Comparison of ENCODE assay signal across 9 cellular contexts in the genomic region with DNA sequence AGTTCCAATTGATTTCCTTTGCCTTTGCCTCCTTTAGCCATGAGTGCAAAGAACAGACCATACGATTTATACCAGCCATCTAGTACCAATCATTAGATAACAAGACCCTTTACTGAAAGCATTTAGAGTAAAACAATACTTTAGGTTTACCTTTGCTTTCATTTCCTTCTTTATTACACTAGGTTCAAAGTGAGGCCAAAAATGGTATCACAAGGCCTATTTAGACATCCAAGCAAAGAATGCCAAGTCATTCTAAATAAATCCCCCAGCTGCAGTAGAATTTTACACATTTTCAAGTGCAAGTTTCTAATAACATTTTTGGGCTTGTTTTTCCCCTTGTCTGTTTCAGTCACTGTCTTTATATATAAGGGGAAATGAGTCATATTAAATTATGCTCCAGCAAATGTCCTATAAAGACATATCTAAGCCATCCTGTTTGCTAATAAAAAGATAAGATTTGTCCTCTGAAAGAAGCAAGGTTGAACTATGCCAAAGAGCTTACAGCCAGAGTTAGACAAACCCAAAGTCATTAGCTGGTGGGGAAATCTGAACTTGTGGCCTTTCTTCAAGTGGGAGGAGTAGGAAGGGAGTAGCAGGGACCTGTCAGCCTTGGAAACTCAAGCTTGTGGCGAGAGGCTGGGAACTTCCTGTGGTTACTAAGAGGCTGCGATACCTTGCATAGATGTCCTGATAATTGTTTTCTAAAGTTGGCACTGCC.
DNase-seq lines count a peak whose midpoint lies in the region; ATAC-seq and TF ChIP-seq lines count a peak whose summit lies in the region.
"Had no signal": no experiment of that assay in that cellular context is flagged by ENCODE, and none has a peak within 500 bp of the region (broad histone marks: within the 10 kb centered on the region; RNA-seq: fewer than 3 reads in every experiment).

No MANE protein-coding gene starts in this region.

- peak overlapping the region; percentile 2 for H3K4me3 Mint-ChIP-seq in Calu3 (ENCODE audit: low read depth, unreplicated experiment)

- H3K4me1 Mint-ChIP-seq in Calu3 (ENCODE audit: low read depth, unreplicated experiment) = peaks cover 44% of the 10 kb centered on the region

- no TSS peak for BruUV-seq in Calu3 (replicated peaks; lab: Mats Ljungman, UMichigan)

- peaks cover 7% of the 10 kb centered on the region for H3K9me3 Mint-ChIP-seq in Calu3 (ENCODE audit: low read depth, unreplicated experiment)

- peak overlapping the region; percentile 73 for H3K27ac Mint-ChIP-seq in Calu3 (ENCODE audit: unreplicated experiment)

- CTCF ChIA-PET in Calu3 (lab: Charles Lee) = interaction anchor here (0.5 to 1.6 kb wide), 11 partner anchors 14 to 768 kb away, joined by 3 to 7 read pairs (median 3); no protein-coding TSS in a partner anchor

- no peaks in the 10 kb centered on the region for H3K27me3 Mint-ChIP-seq in Calu3 (ENCODE audit: unreplicated experiment)

- ATAC-seq in HG02642 (IDR thresholded peaks at IDR 0.05; ENCODE audit: poor library complexity, unreplicated experiment) = peak; percentile 42
- ATAC-seq in HG03139 (IDR thresholded peaks at IDR 0.05; ENCODE audit: unreplicated experiment) = no peak

- intact Hi-C loops in Calu3 (cut with micrococcal nuclease; ENCODE audit: unreplicated experiment) = loop anchor here (2.0 to 5.0 kb wide), 3 partner anchors 40 to 236 kb away; no protein-coding TSS in a partner anchor

- DNase-seq in Calu3 (peak; percentile 72), SKM-1 treated with dmso at 0.1 percent for 144 hours (lab: John Stamatoyannopoulos, UW; ENCODE audit: unreplicated experiment) (peak; percentile 22), iris pigment epithelial cell (ENCODE audit: low read depth) (peak; percentile 57), NCI-H1048 (lab: John Stamatoyannopoulos, UW) (no peak), NCI-H146 (lab: John Stamatoyannopoulos, UW) (no peak), NCI-H1092 (lab: John Stamatoyannopoulos, UW) (no peak)
- DNase-seq: ovary had no signal

- no peaks in the 10 kb centered on the region for H3K36me3 Mint-ChIP-seq in Calu3 (ENCODE audit: insufficient read depth, unreplicated experiment)

- no peak for TF ChIP-seq CTCF in Calu3 (IDR thresholded peaks at IDR 0.05; ENCODE audit: unreplicated experiment)

Comparison
In these comparisons a context has a peak if more than half of its experiments do, and no peak if none do; other contexts are left out.
1. DNase-seq: peak in Calu3 (single experiment), SKM-1 treated with dmso at 0.1 percent for 144 hours (single experiment) and iris pigment epithelial cell (single experiment); none in NCI-H1048 (single experiment), NCI-H146 (single experiment) and NCI-H1092 (single experiment).